Comparison of ENCODE assay signal across 27 cellular contexts in genomic region chr1:203516906-203517305, GRCh38. TPM values are rescaled to one million over a fixed set of nuclear protein-coding genes. Genes with fewer than 3 reads are reported as not detected.
"Had no signal": no experiment of that assay in that cellular context is flagged by ENCODE, and none has a peak within 500 bp of the region (broad histone marks: within the 10 kb centered on the region; RNA-seq: fewer than 3 reads in every experiment).

No MANE protein-coding gene starts in this region.

- H3K27me3 ChIP-seq: gastrocnemius medialis, heart right ventricle, left lung, neutrophil, right lobe of liver, tibial artery had no signal

- FAIRE-seq: islet of Langerhans had no signal

- H3K9me3 Mint-ChIP-seq: memory B cell; naive thymus-derived CD4-positive, alpha-beta T cell; stimulated activated effector memory CD8-positive, alpha-beta T cell treated with anti-CD3 and anti-CD28 coated beads, Interleukin-12 subunit alpha, Interleukin-12 subunit beta, amount 100 ng/mL, for 72 hours had no signal

- H3K4me3 Mint-ChIP-seq: memory B cell; naive thymus-derived CD4-positive, alpha-beta T cell; stimulated activated effector memory CD8-positive, alpha-beta T cell treated with anti-CD3 and anti-CD28 coated beads, Interleukin-12 subunit alpha, Interleukin-12 subunit beta, amount 100 ng/mL, for 72 hours had no signal

- H3K27me3 Mint-ChIP-seq: naive thymus-derived CD4-positive, alpha-beta T cell had no signal

- H3K4me3 ChIP-seq: coronary artery, gastrocnemius medialis, heart right ventricle, left lung, lower lobe of right lung, psoas muscle, right lobe of liver, tibial artery had no signal

- H3K9me3 ChIP-seq: gastrocnemius medialis, heart right ventricle, left lung, lower lobe of right lung, neutrophil, psoas muscle, right lobe of liver, tibial artery had no signal

- H3K27ac ChIP-seq: coronary artery, gastrocnemius medialis, heart right ventricle, left lung, lower lobe of right lung, neutrophil, psoas muscle, right lobe of liver, tibial artery had no signal

- H3K27ac Mint-ChIP-seq: memory B cell; stimulated activated effector memory CD8-positive, alpha-beta T cell treated with anti-CD3 and anti-CD28 coated beads, Interleukin-12 subunit alpha, Interleukin-12 subunit beta, amount 100 ng/mL, for 72 hours had no signal

- H3K36me3 Mint-ChIP-seq: memory B cell; naive thymus-derived CD4-positive, alpha-beta T cell; stimulated activated effector memory CD8-positive, alpha-beta T cell treated with anti-CD3 and anti-CD28 coated beads, Interleukin-12 subunit alpha, Interleukin-12 subunit beta, amount 100 ng/mL, for 72 hours had no signal

- ATAC-seq: gastrocnemius medialis; heart right ventricle; left lung; lower lobe of right lung; naive thymus-derived CD4-positive, alpha-beta T cell; psoas muscle; right lobe of liver; stimulated activated effector memory CD8-positive, alpha-beta T cell treated with anti-CD3 and anti-CD28 coated beads, Interleukin-12 subunit alpha, Interleukin-12 subunit beta, amount 100 ng/mL, for 72 hours; stimulated activated naive CD8-positive, alpha-beta T cell treated with anti-CD3 and anti-CD28 coated beads, Interleukin-15, Interleukin-2, amounts not matched to agents 100 U/mL and 50 U/mL, for 24 hours had no signal

- DNase-seq: effector CD4-positive, alpha-beta T cell; gastrocnemius medialis; heart right ventricle; hypothalamus; left lung; lower lobe of right lung; midbrain; naive thymus-derived CD4-positive, alpha-beta T cell; psoas muscle; right lobe of liver; stimulated activated CD4-positive, alpha-beta T cell treated with anti-CD3 and anti-CD28 coated beads, Interleukin-4, amount 100 ng/mL, for 1 hour; stimulated activated CD8-positive, alpha-beta memory T cell treated with anti-CD3 and anti-CD28 coated beads, Interleukin-4, amount 100 ng/mL, for 48 hours; stimulated activated naive CD8-positive, alpha-beta T cell treated with anti-CD3 and anti-CD28 coated beads, Interleukin-15, Interleukin-2, amounts not matched to agents 100 U/mL and 50 U/mL, for 24 hours; tibial artery had no signal

- H3K36me3 ChIP-seq: gastrocnemius medialis, heart right ventricle, left lung, lower lobe of right lung, neutrophil, right lobe of liver, tibial artery had no signal

RNA-seq across cellular contexts. Expression of gene OPTC, which starts 23.0 kb away (rescaled TPM):
- total RNA-seq: chondrocyte; dermis microvascular lymphatic vessel endothelial cell; esophagus mucosa; fibroblast of villous mesenchyme; gastrocnemius medialis; heart right ventricle; left lung; lower lobe of right lung; naive thymus-derived CD4-positive, alpha-beta T cell; osteoblast; psoas muscle; right lobe of liver; temporal lobe; ureter had no signal
- polyA plus RNA-seq: heart right ventricle; naive thymus-derived CD4-positive, alpha-beta T cell; neural cell; psoas muscle had no signal

RNA-seq across cellular contexts. Expression of gene PRELP, which starts 41.3 kb away (rescaled TPM):
- total RNA-seq: dermis microvascular lymphatic vessel endothelial cell; naive thymus-derived CD4-positive, alpha-beta T cell had no signal
- polyA plus RNA-seq: naive thymus-derived CD4-positive, alpha-beta T cell; neural cell had no signal
